1 cellular context compared by ENCODE assay signal in the genomic region with DNA sequence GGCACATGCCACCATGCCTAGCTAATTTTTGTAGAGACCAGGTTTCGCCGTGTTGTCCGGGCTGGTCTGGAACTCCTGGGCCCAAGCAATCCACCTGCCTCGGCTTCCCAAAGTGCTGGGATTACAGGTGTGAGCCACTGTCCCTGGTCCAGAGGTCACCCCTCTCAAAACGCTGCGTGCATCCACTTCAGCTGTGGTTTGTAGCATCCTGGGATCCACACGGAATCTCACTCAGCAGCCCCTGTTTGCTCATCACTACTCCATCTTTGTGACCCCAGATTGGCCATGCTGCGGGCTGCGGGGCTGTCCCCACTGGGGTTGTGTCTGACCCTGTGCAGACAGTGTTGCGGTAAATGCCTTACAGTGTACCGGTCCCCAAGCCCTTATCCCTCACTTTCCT.
TF ChIP-seq lines count a peak whose summit lies in the region.

No MANE protein-coding gene starts in this region.

TF ChIP-seq in GM12878, 131 proteins besides CTCF, POLR2A, EP300 and RAD21:
- TF ChIP-seq IKZF2 (IDR thresholded peaks at IDR 0.05) (no peak), CREM (IDR thresholded peaks at IDR 0.05; ENCODE audit: low read depth) (no peak), GABPA (IDR thresholded peaks at IDR 0.05; ENCODE audit: low read depth) (no peak), CEBPB (IDR thresholded peaks at IDR 0.05; ENCODE audit: borderline replicate concordance in 1 of 2, low read depth in 2 of 2, low read length in 2 of 2) (no peak), ETV6 (conservative IDR thresholded peaks at IDR 0.05 in 1 of 2, IDR thresholded peaks at IDR 0.05 in 1 of 2; ENCODE audit: borderline replicate concordance in 1 of 2, low read depth in 1 of 2) (no peak), EZH2 (IDR thresholded peaks at IDR 0.05; ENCODE audit: borderline replicate concordance, control insufficient read depth, low read depth, low read length) (no peak), NR2F1 (conservative IDR thresholded peaks at IDR 0.05) (no peak), ZNF274 (IDR thresholded peaks at IDR 0.05; ENCODE audit: insufficient read depth, insufficient read length) (no peak), BCL3 (IDR thresholded peaks at IDR 0.05; ENCODE audit: borderline replicate concordance, insufficient read depth, low read depth, low read length, poor library complexity, severe bottlenecking) (no peak)
- TF ChIP-seq, protein P1, sequence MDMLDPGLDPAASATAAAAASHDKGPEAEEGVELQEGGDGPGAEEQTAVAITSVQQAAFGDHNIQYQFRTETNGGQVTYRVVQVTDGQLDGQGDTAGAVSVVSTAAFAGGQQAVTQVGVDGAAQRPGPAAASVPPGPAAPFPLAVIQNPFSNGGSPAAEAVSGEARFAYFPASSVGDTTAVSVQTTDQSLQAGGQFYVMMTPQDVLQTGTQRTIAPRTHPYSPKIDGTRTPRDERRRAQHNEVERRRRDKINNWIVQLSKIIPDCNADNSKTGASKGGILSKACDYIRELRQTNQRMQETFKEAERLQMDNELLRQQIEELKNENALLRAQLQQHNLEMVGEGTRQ (IDR thresholded peaks at IDR 0.05; ENCODE audit: borderline replicate concordance, low read depth, low read length), result no peak
